ENCODE assay signal across 12 cellular contexts in genomic region chr3:150253622-150254021, GRCh38.
DNase-seq lines count a peak whose midpoint lies in the region; ATAC-seq, FAIRE-seq and TF ChIP-seq lines count a peak whose summit lies in the region.
"Had no signal": no experiment of that assay in that cellular context is flagged by ENCODE, and none has a peak within 500 bp of the region (broad histone marks: within the 10 kb centered on the region; RNA-seq: fewer than 3 reads in every experiment).

No MANE protein-coding gene starts in this region.

- H3K79me2 ChIP-seq in endothelial cell of umbilical vein (ENCODE audit: control insufficient read depth, insufficient read depth, low read length): no peaks in the 10 kb centered on the region

- H3K27me3 ChIP-seq in breast epithelium (no peaks in the 10 kb centered on the region), endothelial cell of umbilical vein (ENCODE audit: control insufficient read depth in 2 of 2, insufficient read depth in 2 of 2, low read length in 2 of 2) (no peaks in the 10 kb centered on the region), tibial artery (no peaks in the 10 kb centered on the region), pancreas (no peaks in the 10 kb centered on the region)
- H3K27me3 ChIP-seq: SJSA1, vagina had no signal

- dilution Hi-C loops in endothelial cell of umbilical vein (cut with MboI; ENCODE audit: extremely low pct_ligation_motif_present, low sequenced_read_pairs): no loop called here

- H3K27me3 Mint-ChIP-seq in MCF 10A (ENCODE audit: insufficient read depth, unreplicated experiment): no peaks in the 10 kb centered on the region

- WGBS in pancreas, 2 donors: 43 to 47% methylated on average over 3 of the region's 3 CpGs

- CTCF ChIA-PET in MCF 10A (lab: Yijun Ruan, JAX) (interaction anchor here (1.0 to 10.6 kb wide), 3 partner anchors 14 to 62 kb away, joined by 3 to 85 read pairs (median 3); no protein-coding TSS in a partner anchor), endothelial cell of umbilical vein (lab: Charles Lee) (interaction anchor here (2.1 kb wide), 1 partner anchor 242 kb away, joined by 7 read pairs; no protein-coding TSS in a partner anchor)

- H3K9ac ChIP-seq in endothelial cell of umbilical vein (replicated peaks; ENCODE audit: extremely low read depth, insufficient read depth, low read length): no peak overlapping the region

- H3K27ac Mint-ChIP-seq in MCF 10A (ENCODE audit: low read depth, unreplicated experiment): no peak overlapping the region

- DNase-seq in MCF 10A (ENCODE audit: unreplicated experiment): peak; percentile 53
- DNase-seq in breast epithelium (ENCODE audit: low spot score in 2 of 2): no peak
- peak; percentile 13 for DNase-seq in NCI-H510A (lab: John Stamatoyannopoulos, UW)
- DNase-seq in endothelial cell of umbilical vein (ENCODE audit: low read depth, low spot score): peak; percentile 57
- no peak for DNase-seq in tibial artery
- DNase-seq in coronary artery (ENCODE audit: low spot score): no peak
- DNase-seq in pancreas: no peak
- DNase-seq in HPDE6-E6E7 (ENCODE audit: extremely low spot score): no peak
- DNase-seq: Karpas-422 had no signal

- H3K4me1 Mint-ChIP-seq in MCF 10A (ENCODE audit: insufficient read depth, unreplicated experiment): peaks cover 14% of the 10 kb centered on the region

- no peak for TF ChIP-seq CTCF in MCF 10A (IDR thresholded peaks at IDR 0.05; ENCODE audit: unreplicated experiment)
- TF ChIP-seq CTCF in breast epithelium (IDR thresholded peaks at IDR 0.05): no peak
- no peak for TF ChIP-seq CTCF in endothelial cell of umbilical vein (IDR thresholded peaks at IDR 0.05; ENCODE audit: extremely low read depth in 1 of 2, insufficient read depth in 1 of 2, low read depth in 1 of 2, low read length in 2 of 2)
- no peak for TF ChIP-seq CTCF in tibial artery (IDR thresholded peaks at IDR 0.05)
- no peak for TF ChIP-seq CTCF in coronary artery (IDR thresholded peaks at IDR 0.05)
- TF ChIP-seq CTCF in pancreas (IDR thresholded peaks at IDR 0.05): no peak

- no peaks in the 10 kb centered on the region for H3K36me3 Mint-ChIP-seq in MCF 10A (ENCODE audit: insufficient read depth, unreplicated experiment)

- H3K4me1 ChIP-seq in breast epithelium (no peaks in the 10 kb centered on the region), endothelial cell of umbilical vein (ENCODE audit: control insufficient read depth, extremely low read depth, insufficient read depth, low read length) (peaks cover 32% of the 10 kb centered on the region), tibial artery (peaks cover 0 to 61% (median 30%) of the 10 kb centered on the region in 4 donors), pancreas (peaks cover 13 to 33% (median 14%) of the 10 kb centered on the region in 3 donors)

- FAIRE-seq in endothelial cell of umbilical vein (lab: Jason Lieb, UNC) (no peak), pancreas (lab: Jason Lieb, UNC) (no peak)
- FAIRE-seq: GM12878 had no signal

- no peaks in the 10 kb centered on the region for H3K9me1 ChIP-seq in endothelial cell of umbilical vein (replicated peaks; ENCODE audit: control insufficient read depth, extremely low read depth, insufficient read depth, low read length)

- no peaks in the 10 kb centered on the region for H3K36me3 ChIP-seq in breast epithelium
- no peaks in the 10 kb centered on the region for H3K36me3 ChIP-seq in endothelial cell of umbilical vein (ENCODE audit: control insufficient read depth in 2 of 2, extremely low read depth in 1 of 2, insufficient read depth in 2 of 2, low read length in 2 of 2)
- no peaks in the 10 kb centered on the region for H3K36me3 ChIP-seq in tibial artery
- H3K36me3 ChIP-seq in pancreas: no peaks in the 10 kb centered on the region
- H3K36me3 ChIP-seq: SJSA1, vagina had no signal

- BruUV-seq in MCF 10A (replicated peaks; lab: Mats Ljungman, UMichigan) (no TSS peak), endothelial cell of umbilical vein (replicated peaks; lab: Mats Ljungman, UMichigan) (no TSS peak)

- H3K4me3 ChIP-seq in breast epithelium (no peak overlapping the region), endothelial cell of umbilical vein (replicated peaks in 1 of 3; ENCODE audit: insufficient read depth in 1 of 3, low read depth in 1 of 3, low read length in 3 of 3) (no peak overlapping the region), tibial artery (no peak overlapping the region), coronary artery (no peak overlapping the region), pancreas (no peak overlapping the region)
- H3K4me3 ChIP-seq: GM12878, SJSA1, vagina had no signal

- POLR2A ChIA-PET in MCF 10A (lab: Yijun Ruan, JAX): interaction anchor here (0.6 to 2.2 kb wide), 3 partner anchors 14 to 242 kb away, joined by 3 to 4 read pairs (median 3); no protein-coding TSS in a partner anchor
- POLR2A ChIA-PET in endothelial cell of umbilical vein (lab: Charles Lee): no interaction called here

- no peak overlapping the region for H3K4me2 ChIP-seq in endothelial cell of umbilical vein (ENCODE audit: insufficient read depth, low read length)

- H3K27ac ChIP-seq in breast epithelium (no peak overlapping the region), endothelial cell of umbilical vein (ENCODE audit: insufficient read depth, low read depth, low read length) (no peak overlapping the region), tibial artery (peak overlapping the region; percentile 49 to 62), coronary artery (peak overlapping the region in 1 of 2 donors; percentile 26), pancreas (no peak overlapping the region)
- H3K27ac ChIP-seq: SJSA1, vagina had no signal

- ATAC-seq in pancreas: no peak
- ATAC-seq: GM12878 had no signal

- intact Hi-C loops in MCF 10A (cut with micrococcal nuclease) (no loop called here), breast epithelium (cut with DNase I; ENCODE audit: low total_unique reads) (no loop called here), endothelial cell of umbilical vein (cut with micrococcal nuclease) (loop anchor here (2.0 kb wide), 1 partner anchor 47 kb away; no protein-coding TSS in a partner anchor), tibial artery (cut with DNase I; ENCODE audit: low total_unique reads) (loop anchor here (10.0 kb wide), 1 partner anchor 91 kb away; no protein-coding TSS in a partner anchor), pancreas (cut with DNase I) (no loop called here)

- TF ChIP-seq POLR2A in breast epithelium (IDR thresholded peaks at IDR 0.05): no peak
- no peak for TF ChIP-seq POLR2A in endothelial cell of umbilical vein (IDR thresholded peaks at IDR 0.05; ENCODE audit: low read depth, low read length)

- H4K20me1 ChIP-seq in endothelial cell of umbilical vein (replicated peaks; ENCODE audit: control insufficient read depth, extremely low read depth, insufficient read depth, low read length): no peaks in the 10 kb centered on the region

- no peak overlapping the region for H3K4me3 Mint-ChIP-seq in MCF 10A (ENCODE audit: unreplicated experiment)

- H2AFZ ChIP-seq in endothelial cell of umbilical vein (ENCODE audit: low read depth, low read length): no peak overlapping the region

- H3K9me3 Mint-ChIP-seq in MCF 10A (ENCODE audit: unreplicated experiment): no peaks in the 10 kb centered on the region

- H3K9me3 ChIP-seq in breast epithelium (no peaks in the 10 kb centered on the region), endothelial cell of umbilical vein (replicated peaks; ENCODE audit: control insufficient read depth, insufficient read depth, low read length) (no peaks in the 10 kb centered on the region), tibial artery (no peaks in the 10 kb centered on the region), pancreas (no peaks in the 10 kb centered on the region)
- H3K9me3 ChIP-seq: SJSA1, vagina had no signal

TF ChIP-seq in endothelial cell of umbilical vein, 7 proteins besides CTCF, POLR2A, EP300 and RAD21:
- TF ChIP-seq JUN (IDR thresholded peaks at IDR 0.05; ENCODE audit: borderline replicate concordance, insufficient read depth, insufficient read length, low read depth): no peak
- no peak for TF ChIP-seq POLR2AphosphoS5 (IDR thresholded peaks at IDR 0.05; ENCODE audit: insufficient read depth, low read depth, low read length)
- no peak for TF ChIP-seq EZH2 (IDR thresholded peaks at IDR 0.05; ENCODE audit: borderline replicate concordance, low read depth, low read length, severe bottlenecking)
- no peak for TF ChIP-seq MYC (IDR thresholded peaks at IDR 0.05; ENCODE audit: low read depth, low read length)
- TF ChIP-seq, protein P1, sequence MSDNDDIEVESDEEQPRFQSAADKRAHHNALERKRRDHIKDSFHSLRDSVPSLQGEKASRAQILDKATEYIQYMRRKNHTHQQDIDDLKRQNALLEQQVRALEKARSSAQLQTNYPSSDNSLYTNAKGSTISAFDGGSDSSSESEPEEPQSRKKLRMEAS (IDR thresholded peaks at IDR 0.05; ENCODE audit: insufficient read depth, insufficient read length): no peak
- no peak for TF ChIP-seq FOS (IDR thresholded peaks at IDR 0.05; ENCODE audit: borderline replicate concordance, insufficient read depth, low read length)
- no peak for TF ChIP-seq GATA2 (IDR thresholded peaks at IDR 0.05; ENCODE audit: insufficient read depth, insufficient read length, low read depth, low read length)

Comparison
In these comparisons a context has a peak if more than half of its experiments do, and no peak if none do; other contexts are left out.
1. DNase-seq: peak in MCF 10A (single experiment), NCI-H510A (single experiment) and endothelial cell of umbilical vein (single experiment); none in breast epithelium (0 of 2), tibial artery (0 of 2), coronary artery (single experiment), pancreas (0 of 6) and HPDE6-E6E7 (single experiment).
2. H3K27ac ChIP-seq: peak in tibial artery (2 of 2); none in breast epithelium (0 of 2), endothelial cell of umbilical vein (single experiment) and pancreas (0 of 4).
3. intact Hi-C loops: an anchor here in endothelial cell of umbilical vein (2.0 kb wide) and tibial artery (10.0 kb wide); none called in MCF 10A, breast epithelium and pancreas.